ENCODE assay signal across 8 cellular contexts in the genomic region with DNA sequence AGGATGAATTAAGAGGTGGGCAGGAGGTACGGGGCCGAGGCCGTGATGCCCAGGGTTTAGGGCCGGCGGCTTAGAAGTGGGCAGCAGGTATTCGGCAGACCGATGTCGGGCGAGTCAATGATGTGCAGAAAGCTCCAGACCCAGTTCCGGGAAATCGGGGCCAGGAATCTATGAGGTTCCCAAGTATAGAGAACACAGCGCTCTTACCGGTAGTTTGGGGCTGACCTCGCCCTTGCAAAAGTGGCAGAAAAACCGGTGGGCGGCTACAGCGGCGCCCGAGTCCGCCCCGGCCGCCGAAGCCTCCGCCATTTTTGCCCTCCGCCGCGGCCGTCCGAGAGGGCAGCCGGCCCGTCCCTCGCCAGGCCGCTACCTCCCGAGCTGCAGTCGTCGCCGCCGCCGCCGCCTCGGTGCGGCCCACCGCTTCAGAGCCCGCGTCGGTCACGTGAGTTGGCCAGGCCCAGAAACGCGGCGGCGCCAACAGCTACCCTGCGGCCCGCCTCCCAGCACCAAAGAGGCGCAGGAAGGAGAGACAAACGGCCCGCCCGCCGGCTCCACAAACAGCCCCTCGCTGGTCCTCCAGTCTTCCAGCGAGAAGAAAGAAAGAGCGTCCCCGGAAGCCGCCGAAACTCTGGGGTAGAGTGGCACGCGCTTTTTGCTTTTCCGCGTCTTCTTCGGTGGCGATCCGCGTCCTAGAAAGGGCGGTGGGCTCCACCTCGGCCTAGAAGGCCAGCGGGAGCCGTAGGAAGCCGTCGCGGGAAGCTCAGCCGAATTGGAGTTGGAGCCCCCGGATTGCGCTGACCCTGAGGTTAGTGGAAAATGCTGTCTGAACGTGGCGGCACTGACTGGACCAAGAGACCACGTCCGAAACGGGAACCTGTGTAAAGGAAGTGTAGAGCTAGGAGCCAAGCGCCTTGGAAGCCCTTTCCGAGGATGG. TPM values are rescaled to one million over a fixed set of nuclear protein-coding genes. Genes with fewer than 3 reads are reported as not detected.
DNase-seq lines count a peak whose midpoint lies in the region; ATAC-seq, FAIRE-seq and TF ChIP-seq lines count a peak whose summit lies in the region.

A gene with protein sequence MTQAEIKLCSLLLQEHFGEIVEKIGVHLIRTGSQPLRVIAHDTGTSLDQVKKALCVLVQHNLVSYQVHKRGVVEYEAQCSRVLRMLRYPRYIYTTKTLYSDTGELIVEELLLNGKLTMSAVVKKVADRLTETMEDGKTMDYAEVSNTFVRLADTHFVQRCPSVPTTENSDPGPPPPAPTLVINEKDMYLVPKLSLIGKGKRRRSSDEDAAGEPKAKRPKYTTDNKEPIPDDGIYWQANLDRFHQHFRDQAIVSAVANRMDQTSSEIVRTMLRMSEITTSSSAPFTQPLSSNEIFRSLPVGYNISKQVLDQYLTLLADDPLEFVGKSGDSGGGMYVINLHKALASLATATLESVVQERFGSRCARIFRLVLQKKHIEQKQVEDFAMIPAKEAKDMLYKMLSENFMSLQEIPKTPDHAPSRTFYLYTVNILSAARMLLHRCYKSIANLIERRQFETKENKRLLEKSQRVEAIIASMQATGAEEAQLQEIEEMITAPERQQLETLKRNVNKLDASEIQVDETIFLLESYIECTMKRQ (plus strand): TSS at position 636 of the 934 bp plus-strand sequence. CDS start 1,577 bp downstream, outside the sequence.
TSS of gene RNF115 (minus strand) at position 531 of the 934 bp plus-strand sequence. CDS start at position 309, 222 bp downstream.

- TF ChIP-seq CTCF in AG04450 (IDR thresholded peaks at IDR 0.05; ENCODE audit: low read depth, low read length), result no peak
- TF ChIP-seq CTCF in WTC11 (IDR thresholded peaks at IDR 0.05), result no peak
- no peak for TF ChIP-seq CTCF in bronchial epithelial cell (IDR thresholded peaks at IDR 0.05; ENCODE audit: insufficient read depth, low read length, severe bottlenecking)

- CTCF ChIA-PET in AG04450 (lab: Charles Lee) (interaction anchor here (0.8 to 3.5 kb wide), 4 partner anchors 14 to 103 kb away, joined by 3 to 30 read pairs (median 6); partner anchors contain the start of gene NUDT17), WTC11 (lab: Charles Lee) (interaction anchor here (1.1 to 1.4 kb wide), 5 partner anchors 9 to 141 kb away, joined by 3 to 19 read pairs (median 4); partner anchors contain the start of genes ANKRD34A, NUDT17, PIAS3 and POLR3GL)

- H3K4me1 Mint-ChIP-seq in WTC11, result peaks cover 5% of the 10 kb centered on the region

- FAIRE-seq in bronchial epithelial cell (lab: Jason Lieb, UNC), result no peak

- peak within 1 kb of the TSS; percentile 96 for H3K27ac ChIP-seq in AG04450 (ENCODE audit: low read depth, low read length)

- TF ChIP-seq POLR2A in GM18951 (IDR thresholded peaks at IDR 0.05; ENCODE audit: extremely low read depth, insufficient read depth, insufficient read length), result peak; percentile 83

- in situ Hi-C loops in GM18951 (cut with MboI; ENCODE audit: low sequenced_read_pairs, unreplicated experiment), result no loop called here

- ATAC-seq in HG03175 (IDR thresholded peaks at IDR 0.05; ENCODE audit: unreplicated experiment) (peak; percentile 84), WTC11 (peak; percentile 95)

- POLR2A ChIA-PET in AG04450 (lab: Yijun Ruan, JAX) (interaction anchor here (0.7 to 1.7 kb wide), 7 partner anchors 20 to 85 kb away, joined by 3 to 8 read pairs (median 5); partner anchors contain the start of gene NUDT17), WTC11 (lab: Charles Lee) (interaction anchor here (1.4 to 1.6 kb wide), 2 partner anchors 22 to 35 kb away, joined by 7 to 10 read pairs; partner anchors contain the start of genes NUDT17 and PIAS3)

- no peaks in the 10 kb centered on the region for H3K9me3 ChIP-seq in AG04450 (ENCODE audit: control insufficient read depth, insufficient read depth, low read length)

- H3K27me3 Mint-ChIP-seq in WTC11 (ENCODE audit: low read depth), result no peaks in the 10 kb centered on the region

- peak within 1 kb of the TSS; percentile 93 for H3K4me3 Mint-ChIP-seq in WTC11

- peaks cover 14% of the 10 kb centered on the region for H3K36me3 ChIP-seq in bronchial epithelial cell (ENCODE audit: control insufficient read depth, insufficient read depth, low read length)

- H3K9me3 Mint-ChIP-seq in WTC11, result no peaks in the 10 kb centered on the region

- H3K27ac Mint-ChIP-seq in WTC11, result peak within 1 kb of the TSS; percentile 99

- H3K27me3 ChIP-seq in AG04450 (ENCODE audit: control insufficient read depth, insufficient read depth, low read length) (no peaks in the 10 kb centered on the region), bronchial epithelial cell (ENCODE audit: control insufficient read depth, insufficient read depth, low read length) (no peaks in the 10 kb centered on the region)

- DNase-seq in AG04450 (ENCODE audit: low read depth, low spot score) (peak; percentile 73), NCI-H226 (peak; percentile 91), WTC11 (ENCODE audit: low spot score) (peak; percentile 92), bronchial epithelial cell (ENCODE audit: low read depth) (peak; percentile 66), iPS-NIHi7 (ENCODE audit: extremely low spot score) (peak; percentile 95), smooth muscle cell of the brain vasculature (ENCODE audit: low read depth, low spot score) (peak; percentile 87)

- H3K4me3 ChIP-seq in AG04450 (ENCODE audit: low read depth, low read length) (peak within 1 kb of the TSS; percentile 67), bronchial epithelial cell (ENCODE audit: low read depth, low read length) (peak within 1 kb of the TSS; percentile 94)

- H3K36me3 Mint-ChIP-seq in WTC11, result peaks cover 27% of the 10 kb centered on the region

TF ChIP-seq in WTC11, 78 proteins besides CTCF, POLR2A, EP300 and RAD21 (continues in another document):
- TF ChIP-seq ATF1 (CRISPR knock-in tag; IDR thresholded peaks at IDR 0.05), result 0 out of 2 replicates have a peak, but pooled peaks have one; percentile 27
- TF ChIP-seq JAZF1 (CRISPR knock-in tag; IDR thresholded peaks at IDR 0.05), result no peak
- peak; percentile 75 for TF ChIP-seq ZNF121 (CRISPR knock-in tag; IDR thresholded peaks at IDR 0.05)
- TF ChIP-seq FOXP1 (CRISPR knock-in tag; IDR thresholded peaks at IDR 0.05; ENCODE audit: borderline replicate concordance), result peak; percentile 64; the same call in 1 of the 2 replicates
- TF ChIP-seq HMGA2 (CRISPR knock-in tag; IDR thresholded peaks at IDR 0.05), result no peak
- TF ChIP-seq AR (CRISPR knock-in tag; IDR thresholded peaks at IDR 0.05), result no peak
- TF ChIP-seq, protein P1, sequence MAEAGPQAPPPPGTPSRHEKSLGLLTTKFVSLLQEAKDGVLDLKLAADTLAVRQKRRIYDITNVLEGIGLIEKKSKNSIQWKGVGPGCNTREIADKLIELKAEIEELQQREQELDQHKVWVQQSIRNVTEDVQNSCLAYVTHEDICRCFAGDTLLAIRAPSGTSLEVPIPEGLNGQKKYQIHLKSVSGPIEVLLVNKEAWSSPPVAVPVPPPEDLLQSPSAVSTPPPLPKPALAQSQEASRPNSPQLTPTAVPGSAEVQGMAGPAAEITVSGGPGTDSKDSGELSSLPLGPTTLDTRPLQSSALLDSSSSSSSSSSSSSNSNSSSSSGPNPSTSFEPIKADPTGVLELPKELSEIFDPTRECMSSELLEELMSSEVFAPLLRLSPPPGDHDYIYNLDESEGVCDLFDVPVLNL (CRISPR knock-in tag; IDR thresholded peaks at IDR 0.05; ENCODE audit: borderline replicate concordance, low read depth), result no peak
- TF ChIP-seq E2F1 (CRISPR knock-in tag; IDR thresholded peaks at IDR 0.05), result peak; percentile 82; the same call in 1 of the 2 replicates
- TF ChIP-seq ZNF317 (CRISPR knock-in tag; IDR thresholded peaks at IDR 0.05; ENCODE audit: borderline replicate concordance, low read depth), result no peak

RNA-seq across cellular contexts. Expression of the first gene that starts in this region (rescaled TPM):
- 67.5 and 70.6 TPM in 2 replicates for polyA plus RNA-seq in AG04450 (2011; rRNA removed)
- polyA minus RNA-seq in AG04450 (2011; rRNA and poly(A)+ RNA removed), result 81.5 and 87.4 TPM in 2 replicates
- total RNA-seq in WTC11 (2021) (20.2 to 24.9 TPM (median 22.7 TPM) in 3 replicates), bronchial epithelial cell (22.9 and 28.2 TPM in 2 replicates)

RNA-seq across cellular contexts. Expression of gene RNF115, which starts in this region (rescaled TPM):
- 30.0 and 32.9 TPM in 2 replicates for polyA plus RNA-seq in AG04450 (2011; rRNA removed)
- 20.5 and 23.0 TPM in 2 replicates for polyA minus RNA-seq in AG04450 (2011; rRNA and poly(A)+ RNA removed)
- total RNA-seq in WTC11 (2021) (8.1 to 9.2 TPM (median 9.0 TPM) in 3 replicates), bronchial epithelial cell (8.4 and 9.0 TPM in 2 replicates)

Comparison
In these comparisons a context has a peak if more than half of its experiments do, and no peak if none do; other contexts are left out.
1. Peak in every context shown above with its lines: DNase-seq, ATAC-seq, H3K4me3 ChIP-seq and H3K27ac ChIP-seq.